ENCODE assay signal across 29 cellular contexts in genomic region chr11:62911137-62912130, GRCh38. TPM values are rescaled to one million over a fixed set of nuclear protein-coding genes. Genes with fewer than 3 reads are reported as not detected.
DNase-seq lines count a peak whose midpoint lies in the region; ATAC-seq and TF ChIP-seq lines count a peak whose summit lies in the region.
"Had no signal": no experiment of that assay in that cellular context is flagged by ENCODE, and none has a peak within 500 bp of the region (broad histone marks: within the 10 kb centered on the region; RNA-seq: fewer than 3 reads in every experiment).

No MANE protein-coding gene starts in this region.

- H4K20me1 ChIP-seq in neural progenitor cell (ENCODE audit: low read depth): no peaks in the 10 kb centered on the region

- H3K27me3 Mint-ChIP-seq in activated T-helper 17 cell treated with anti-CD3 and anti-CD28 coated beads, Interleukin-2, amount 50 U/mL, for 72 hours: peaks cover 10% of the 10 kb centered on the region
- peaks cover 6% of the 10 kb centered on the region for H3K27me3 Mint-ChIP-seq in neural progenitor cell (ENCODE audit: insufficient read depth, low read depth)

- H3K27me3 ChIP-seq in BE2C (no peaks in the 10 kb centered on the region), neural progenitor cell (no peaks in the 10 kb centered on the region)
- H3K27me3 ChIP-seq: adrenal gland, breast epithelium, left lung, thyroid gland had no signal

- H3K4me1 ChIP-seq in BE2C: peaks cover 30% of the 10 kb centered on the region
- H3K4me1 ChIP-seq in neural progenitor cell: peaks cover 3% of the 10 kb centered on the region
- H3K4me1 ChIP-seq: adrenal gland had no signal

- no peak overlapping the region for H3K4me2 ChIP-seq in neural progenitor cell

- no peak overlapping the region for H3K27ac ChIP-seq in neural progenitor cell
- H3K27ac ChIP-seq: adrenal gland, RWPE1, thyroid gland had no signal

- TF ChIP-seq CTCF in BE2C (IDR thresholded peaks at IDR 0.05; ENCODE audit: low read depth, low read length) (no peak), neural progenitor cell (IDR thresholded peaks at IDR 0.05) (no peak)

- no peaks in the 10 kb centered on the region for H3K79me2 ChIP-seq in neural progenitor cell (ENCODE audit: low read depth)

- no peaks in the 10 kb centered on the region for H3K9me3 Mint-ChIP-seq in activated T-helper 17 cell treated with anti-CD3 and anti-CD28 coated beads, Interleukin-2, amount 50 U/mL, for 72 hours
- peaks cover 2% of the 10 kb centered on the region for H3K9me3 Mint-ChIP-seq in neural progenitor cell
- H3K9me3 Mint-ChIP-seq: activated B cell treated with CpG ODN at 0.5 μM for 24 hours; activated naive CD4-positive, alpha-beta T cell treated with anti-CD3 and anti-CD28 coated beads for 36 hours; activated T-cell treated with anti-CD3 and anti-CD28 coated beads, Interleukin-2, amount 50 U/mL, for 72 hours; CD14-positive monocyte; stimulated activated naive CD8-positive, alpha-beta T cell treated with anti-CD3 and anti-CD28 coated beads, Interleukin-15, Interleukin-2, amounts not matched to agents 100 ng/mL and 50 ng/mL, for 24 hours; T-helper 2 cell treated with Interferon-gamma antibody and Interleukin-4, amounts not matched to agents 5 μg/mL and 100 μg/mL, for 36 hours had no signal

- H3K9ac ChIP-seq in neural progenitor cell: no peak overlapping the region

- no peaks in the 10 kb centered on the region for H3K4me1 Mint-ChIP-seq in activated T-helper 17 cell treated with anti-CD3 and anti-CD28 coated beads, Interleukin-2, amount 50 U/mL, for 72 hours
- H3K4me1 Mint-ChIP-seq in neural progenitor cell: no peaks in the 10 kb centered on the region
- H3K4me1 Mint-ChIP-seq: activated B cell treated with CpG ODN at 0.5 μM for 24 hours, CD14-positive monocyte had no signal

- H3K36me3 ChIP-seq in BE2C: peaks cover 13% of the 10 kb centered on the region
- no peaks in the 10 kb centered on the region for H3K36me3 ChIP-seq in neural progenitor cell
- H3K36me3 ChIP-seq: adrenal gland, breast epithelium, left lung, thyroid gland had no signal

- no peak overlapping the region for H2AFZ ChIP-seq in neural progenitor cell (replicated peaks)

- H3K27ac Mint-ChIP-seq in activated T-helper 17 cell treated with anti-CD3 and anti-CD28 coated beads, Interleukin-2, amount 50 U/mL, for 72 hours: peak overlapping the region; percentile 18
- H3K27ac Mint-ChIP-seq in neural progenitor cell: peak overlapping the region; percentile 0
- H3K27ac Mint-ChIP-seq: activated B cell treated with CpG ODN at 0.5 μM for 24 hours; activated naive CD4-positive, alpha-beta T cell treated with anti-CD3 and anti-CD28 coated beads for 36 hours; activated T-cell treated with anti-CD3 and anti-CD28 coated beads, Interleukin-2, amount 50 U/mL, for 72 hours; CD14-positive monocyte; stimulated activated naive CD8-positive, alpha-beta T cell treated with anti-CD3 and anti-CD28 coated beads, Interleukin-15, Interleukin-2, amounts not matched to agents 100 ng/mL and 50 ng/mL, for 24 hours; T-helper 2 cell treated with Interferon-gamma antibody and Interleukin-4, amounts not matched to agents 5 μg/mL and 100 μg/mL, for 36 hours had no signal

- ATAC-seq in activated T-helper 17 cell treated with anti-CD3 and anti-CD28 coated beads, Interleukin-2, amount 50 U/mL, for 72 hours (replicated peaks): no peak
- ATAC-seq in GM21619 (IDR thresholded peaks at IDR 0.05; ENCODE audit: unreplicated experiment): no peak
- no peak for ATAC-seq in GM21717 (IDR thresholded peaks at IDR 0.05; ENCODE audit: unreplicated experiment)
- ATAC-seq: activated T-cell treated with anti-CD3 and anti-CD28 coated beads, Interleukin-2, amount 50 U/mL, for 72 hours; left lung had no signal

- H3K9me3 ChIP-seq in BE2C: no peaks in the 10 kb centered on the region
- no peaks in the 10 kb centered on the region for H3K9me3 ChIP-seq in neural progenitor cell (ENCODE audit: low read depth)
- H3K9me3 ChIP-seq: adrenal gland, breast epithelium, left lung, thyroid gland had no signal

- no peaks in the 10 kb centered on the region for H3K36me3 Mint-ChIP-seq in activated T-helper 17 cell treated with anti-CD3 and anti-CD28 coated beads, Interleukin-2, amount 50 U/mL, for 72 hours (ENCODE audit: low read depth)
- no peaks in the 10 kb centered on the region for H3K36me3 Mint-ChIP-seq in neural progenitor cell
- H3K36me3 Mint-ChIP-seq: CD14-positive monocyte had no signal

- no peak overlapping the region for H3K4me3 Mint-ChIP-seq in activated T-helper 17 cell treated with anti-CD3 and anti-CD28 coated beads, Interleukin-2, amount 50 U/mL, for 72 hours
- no peak overlapping the region for H3K4me3 Mint-ChIP-seq in neural progenitor cell
- H3K4me3 Mint-ChIP-seq: activated B cell treated with CpG ODN at 0.5 μM for 24 hours; activated naive CD4-positive, alpha-beta T cell treated with anti-CD3 and anti-CD28 coated beads for 36 hours; activated T-cell treated with anti-CD3 and anti-CD28 coated beads, Interleukin-2, amount 50 U/mL, for 72 hours; CD14-positive monocyte; stimulated activated naive CD8-positive, alpha-beta T cell treated with anti-CD3 and anti-CD28 coated beads, Interleukin-15, Interleukin-2, amounts not matched to agents 100 ng/mL and 50 ng/mL, for 24 hours; T-helper 2 cell treated with Interferon-gamma antibody and Interleukin-4, amounts not matched to agents 5 μg/mL and 100 μg/mL, for 36 hours had no signal

- DNase-seq in BE2C: peak; percentile 40
- peak; percentile 67 for DNase-seq in OCI-M1 (lab: John Stamatoyannopoulos, UW)
- no peak for DNase-seq in neural progenitor cell (ENCODE audit: low spot score)
- no peak for DNase-seq in KG1 (lab: John Stamatoyannopoulos, UW)
- DNase-seq in Kasumi-1 (lab: John Stamatoyannopoulos, UW): no peak
- DNase-seq: activated B cell treated with CpG ODN at 0.5 μM for 24 hours; activated naive CD4-positive, alpha-beta T cell treated with anti-CD3 and anti-CD28 coated beads for 36 hours; activated T-cell treated with anti-CD3 and anti-CD28 coated beads, Interleukin-2, amount 50 U/mL, for 72 hours; adrenal gland; DMS79; effector CD4-positive, alpha-beta T cell; mesenchymal stem cell; NCI-H1092 treated with DMSO at 0.1 percent for 48 hours; NCI-H2029 treated with DMSO at 0.1 percent for 48 hours; NCI-H345; NCI-H748 treated with DMSO at 0.1 percent for 48 hours; thyroid gland had no signal

- no peaks in the 10 kb centered on the region for H3F3A ChIP-seq in neural progenitor cell (ENCODE audit: low read depth)

- no peak overlapping the region; the same call in 1 of the 2 replicates for H3K4me3 ChIP-seq in BE2C (ENCODE audit: low read depth, low read length)
- H3K4me3 ChIP-seq in neural progenitor cell: no peak overlapping the region
- H3K4me3 ChIP-seq: adrenal gland, breast epithelium, left lung, thyroid gland had no signal

RNA-seq across cellular contexts. Expression of gene CHRM1, which starts 9.7 kb away (rescaled TPM):
- 5.8 TPM for polyA plus RNA-seq in BE2C (2012; ENCODE audit: insufficient read depth, insufficient read length, low read depth)
- not detected for total RNA-seq in activated T-helper 17 cell treated with anti-CD3 and anti-CD28 coated beads, Interleukin-2, amount 50 U/mL, for 72 hours
- total RNA-seq in neural progenitor cell (ENCODE audit: low replicate concordance): not detected in 2 replicates
- total RNA-seq: activated B cell treated with CpG ODN at 0.5 μM for 24 hours; activated naive CD4-positive, alpha-beta T cell treated with anti-CD3 and anti-CD28 coated beads for 36 hours; activated T-cell treated with anti-CD3 and anti-CD28 coated beads, Interleukin-2, amount 50 U/mL, for 72 hours; myocyte; skeletal muscle tissue; thyroid gland had no signal
- polyA plus RNA-seq: AG04450, CD14-positive monocyte had no signal

RNA-seq across cellular contexts. Expression of gene SLC3A2, which starts 30.7 kb away (rescaled TPM):
- polyA plus RNA-seq in BE2C (2012; ENCODE audit: insufficient read depth, insufficient read length, low read depth): 878 TPM
- 100 to 1,000 TPM; 176 to 287 TPM for total RNA-seq in activated T-helper 17 cell treated with anti-CD3 and anti-CD28 coated beads, Interleukin-2, amount 50 U/mL, for 72 hours
- total RNA-seq in neural progenitor cell (ENCODE audit: low replicate concordance): 99.8 and 130 TPM in 2 replicates

Comparison
In these comparisons a context has a peak if more than half of its experiments do, and no peak if none do; other contexts are left out.
1. DNase-seq: peak in BE2C (single experiment) and OCI-M1 (single experiment); none in neural progenitor cell (single experiment), KG1 (single experiment) and Kasumi-1 (0 of 2).